Comparison of ENCODE assay signal across 1 cellular context in genomic region chr18:44821924-44822323, GRCh38.
TF ChIP-seq lines count a peak whose summit lies in the region.

No MANE protein-coding gene starts in this region.

TF ChIP-seq in WTC11, 78 proteins besides CTCF, POLR2A, EP300 and RAD21 (continued from another document):
- TF ChIP-seq AR (CRISPR knock-in tag; IDR thresholded peaks at IDR 0.05) (no peak), NFYB (CRISPR knock-in tag; conservative IDR thresholded peaks at IDR 0.05; ENCODE audit: low read depth) (no peak)
